8 cellular contexts compared by ENCODE assay signal in genomic region chr1:12518956-12519707, GRCh38.
A peak's percentile ranks its signal among the peaks of the same experiment; 100 is the strongest.
DNase-seq lines count a peak whose midpoint lies in the region; ATAC-seq, FAIRE-seq and TF ChIP-seq lines count a peak whose summit lies in the region.

No MANE protein-coding gene starts in this region.

- H4K91ac ChIP-seq in neuronal stem cell (ENCODE audit: low read depth, low read length, poor library complexity) = no peak overlapping the region

- no peak overlapping the region for H3K4me3 ChIP-seq in endothelial cell of umbilical vein (replicated peaks in 1 of 3; ENCODE audit: insufficient read depth in 1 of 3, low read depth in 1 of 3, low read length in 3 of 3)
- H3K4me3 ChIP-seq in neuronal stem cell (ENCODE audit: low read length in 2 of 2) = no peak overlapping the region
- H3K4me3 ChIP-seq in tibial nerve = peak overlapping the region in 2 of 4 donors; percentile 11 to 29

- DNase-seq in activated CD8-positive, alpha-beta T cell treated with anti-CD3 and anti-CD28 coated beads for 36 hours = peak; percentile 88
- no peak for DNase-seq in activated CD8-positive, alpha-beta T cell treated with anti-CD3 and anti-CD28 coated beads, Interleukin-2, amount 10 ng/mL, durations not matched to agents 7 days and 5 days
- DNase-seq in endothelial cell of umbilical vein (ENCODE audit: low read depth, low spot score) (peak; percentile 49), neuronal stem cell (ENCODE audit: low spot score) (no peak), tibial nerve (ENCODE audit: low spot score in 2 of 2) (peak; percentile 63 to 71)

- H3K4me1 Mint-ChIP-seq in activated CD8-positive, alpha-beta T cell treated with anti-CD3 and anti-CD28 coated beads for 36 hours (ENCODE audit: low read depth) = peaks cover 33% of the 10 kb centered on the region
- H3K4me1 Mint-ChIP-seq in activated CD8-positive, alpha-beta T cell treated with anti-CD3 and anti-CD28 coated beads, Interleukin-2, amount 10 ng/mL, durations not matched to agents 7 days and 5 days (ENCODE audit: low read depth) = peaks cover 11% of the 10 kb centered on the region

- peak overlapping the region; percentile 18 for H3K23ac ChIP-seq in neuronal stem cell (ENCODE audit: low read depth, low read length, poor library complexity)

- H3K18ac ChIP-seq in neuronal stem cell (ENCODE audit: low read length) = no peak overlapping the region

- no peak for FAIRE-seq in endothelial cell of umbilical vein (lab: Jason Lieb, UNC)

- no peak overlapping the region for H4K8ac ChIP-seq in neuronal stem cell (ENCODE audit: low read depth, low read length)

- H3K4me3 Mint-ChIP-seq in activated CD8-positive, alpha-beta T cell treated with anti-CD3 and anti-CD28 coated beads for 36 hours = no peak overlapping the region
- no peak overlapping the region for H3K4me3 Mint-ChIP-seq in activated CD8-positive, alpha-beta T cell treated with anti-CD3 and anti-CD28 coated beads, Interleukin-2, amount 10 ng/mL, durations not matched to agents 7 days and 5 days

- no peak overlapping the region for H3K27ac ChIP-seq in endothelial cell of umbilical vein (ENCODE audit: insufficient read depth, low read depth, low read length)
- H3K27ac ChIP-seq in neuronal stem cell (replicated peaks; ENCODE audit: low read length) = no peak overlapping the region
- H3K27ac ChIP-seq in tibial nerve = peak overlapping the region; percentile 39 to 80 (median 55)

- WGBS in neuronal stem cell (ENCODE audit: extremely low coverage in 2 of 2, insufficient read length in 2 of 2, insufficient replicate concordance in 1 of 2), 2 donors = no CpG with 5 or more reads among the region's 22 CpGs
- WGBS in tibial nerve, 2 donors = 16 to 25% methylated on average over 17 to 21 of the region's 22 CpGs

- H2AK5ac ChIP-seq in neuronal stem cell (ENCODE audit: low read depth, low read length) = no peak overlapping the region

- peak overlapping the region; percentile 3 for H2BK15ac ChIP-seq in neuronal stem cell (ENCODE audit: low read length)

- no peak overlapping the region for H3K4ac ChIP-seq in neuronal stem cell (ENCODE audit: low read length)

- H2BK5ac ChIP-seq in neuronal stem cell (ENCODE audit: low read length) = peak overlapping the region; percentile 14

- peak; percentile 95 for ATAC-seq in activated CD8-positive, alpha-beta T cell treated with anti-CD3 and anti-CD28 coated beads for 36 hours
- no peak for ATAC-seq in activated CD8-positive, alpha-beta T cell treated with anti-CD3 and anti-CD28 coated beads, Interleukin-2, amount 10 ng/mL, durations not matched to agents 7 days and 5 days
- no peak for ATAC-seq in HG03342 (IDR thresholded peaks at IDR 0.05; ENCODE audit: unreplicated experiment)
- ATAC-seq in HG02588 (IDR thresholded peaks at IDR 0.05; ENCODE audit: unreplicated experiment) = no peak
- no peak for ATAC-seq in GM21390 (IDR thresholded peaks at IDR 0.05; ENCODE audit: unreplicated experiment)

- dilution Hi-C loops in endothelial cell of umbilical vein (cut with MboI; ENCODE audit: extremely low pct_ligation_motif_present, low sequenced_read_pairs) = no loop called here

- H3K4me2 ChIP-seq in endothelial cell of umbilical vein (ENCODE audit: insufficient read depth, low read length) (no peak overlapping the region), neuronal stem cell (ENCODE audit: insufficient read depth, low read length, poor library complexity, severe bottlenecking) (no peak overlapping the region)

- intact Hi-C loops in activated CD8-positive, alpha-beta T cell treated with anti-CD3 and anti-CD28 coated beads for 36 hours (cut with micrococcal nuclease) = no loop called here
- intact Hi-C loops in endothelial cell of umbilical vein (cut with micrococcal nuclease) = loop anchor here (10.0 kb wide), 1 partner anchor 114 kb away; no protein-coding TSS in a partner anchor

- no peaks in the 10 kb centered on the region for H3K9me3 Mint-ChIP-seq in activated CD8-positive, alpha-beta T cell treated with anti-CD3 and anti-CD28 coated beads for 36 hours
- peaks cover 2% of the 10 kb centered on the region for H3K9me3 Mint-ChIP-seq in activated CD8-positive, alpha-beta T cell treated with anti-CD3 and anti-CD28 coated beads, Interleukin-2, amount 10 ng/mL, durations not matched to agents 7 days and 5 days (ENCODE audit: insufficient read depth)

- H3K36me3 Mint-ChIP-seq in activated CD8-positive, alpha-beta T cell treated with anti-CD3 and anti-CD28 coated beads for 36 hours (ENCODE audit: low read depth) = peaks cover 12% of the 10 kb centered on the region
- peaks cover 30% of the 10 kb centered on the region for H3K36me3 Mint-ChIP-seq in activated CD8-positive, alpha-beta T cell treated with anti-CD3 and anti-CD28 coated beads, Interleukin-2, amount 10 ng/mL, durations not matched to agents 7 days and 5 days (ENCODE audit: low read depth)

- TF ChIP-seq EP300 in tibial nerve (IDR thresholded peaks at IDR 0.05) = peak; percentile 40 to 86

- no peaks in the 10 kb centered on the region for H3K9me1 ChIP-seq in endothelial cell of umbilical vein (replicated peaks; ENCODE audit: control insufficient read depth, extremely low read depth, insufficient read depth, low read length)

- POLR2A ChIA-PET in activated CD8-positive, alpha-beta T cell treated with anti-CD3 and anti-CD28 coated beads for 36 hours (lab: Charles Lee) = interaction anchor here (0.5 to 2.4 kb wide), 11 partner anchors 9 to 609 kb away, joined by 3 to 17 read pairs (median 5); no protein-coding TSS in a partner anchor
- POLR2A ChIA-PET in activated CD8-positive, alpha-beta T cell treated with anti-CD3 and anti-CD28 coated beads, Interleukin-2, amount 10 ng/mL, durations not matched to agents 7 days and 5 days (lab: Charles Lee) = interaction anchor here (0.9 to 1.1 kb wide), 2 partner anchors 43 to 79 kb away, joined by 3 read pairs; no protein-coding TSS in a partner anchor
- POLR2A ChIA-PET in endothelial cell of umbilical vein (lab: Charles Lee) = no interaction called here

- no peak for TF ChIP-seq CTCF in activated CD8-positive, alpha-beta T cell treated with anti-CD3 and anti-CD28 coated beads for 36 hours (IDR thresholded peaks at IDR 0.05)
- TF ChIP-seq CTCF in endothelial cell of umbilical vein (IDR thresholded peaks at IDR 0.05; ENCODE audit: extremely low read depth in 1 of 2, insufficient read depth in 1 of 2, low read depth in 1 of 2, low read length in 2 of 2) = no peak
- TF ChIP-seq CTCF in tibial nerve (IDR thresholded peaks at IDR 0.05) = no peak

- H2BK120ac ChIP-seq in neuronal stem cell (ENCODE audit: low read depth, low read length) = no peak overlapping the region

- no peaks in the 10 kb centered on the region for H3K27me3 ChIP-seq in endothelial cell of umbilical vein (ENCODE audit: control insufficient read depth in 2 of 2, insufficient read depth in 2 of 2, low read length in 2 of 2)
- no peaks in the 10 kb centered on the region for H3K27me3 ChIP-seq in neuronal stem cell (ENCODE audit: control insufficient read depth in 3 of 3, insufficient read depth in 3 of 3, low read depth in 1 of 3, low read length in 3 of 3)
- H3K27me3 ChIP-seq in tibial nerve = no peaks in the 10 kb centered on the region

- H3K4me1 ChIP-seq in endothelial cell of umbilical vein (ENCODE audit: control insufficient read depth, extremely low read depth, insufficient read depth, low read length) (peaks cover 2% of the 10 kb centered on the region), neuronal stem cell (ENCODE audit: control insufficient read depth in 2 of 2, insufficient read depth in 1 of 2, low read depth in 1 of 2, low read length in 2 of 2) (peaks cover 0 to 6% of the 10 kb centered on the region in 2 donors), tibial nerve (peaks cover 0 to 26% (median 9%) of the 10 kb centered on the region in 4 donors)

- H2AFZ ChIP-seq in endothelial cell of umbilical vein (ENCODE audit: low read depth, low read length) (peak overlapping the region; percentile 35), neuronal stem cell (ENCODE audit: low read length) (no peak overlapping the region)

- H3K9me3 ChIP-seq in endothelial cell of umbilical vein (replicated peaks; ENCODE audit: control insufficient read depth, insufficient read depth, low read length) (no peaks in the 10 kb centered on the region), neuronal stem cell (replicated peaks in 1 of 2; ENCODE audit: control insufficient read depth in 2 of 2, insufficient read depth in 1 of 2, low read depth in 1 of 2, low read length in 2 of 2) (no peaks in the 10 kb centered on the region), tibial nerve (no peaks in the 10 kb centered on the region)

- CTCF ChIA-PET in activated CD8-positive, alpha-beta T cell treated with anti-CD3 and anti-CD28 coated beads for 36 hours (lab: Charles Lee) = interaction anchor here (0.6 to 1.4 kb wide), 5 partner anchors 10 to 112 kb away, joined by 3 to 6 read pairs (median 3); no protein-coding TSS in a partner anchor
- CTCF ChIA-PET in activated CD8-positive, alpha-beta T cell treated with anti-CD3 and anti-CD28 coated beads, Interleukin-2, amount 10 ng/mL, durations not matched to agents 7 days and 5 days (lab: Charles Lee) = interaction anchor here (0.6 to 1.2 kb wide), 4 partner anchors 42 to 244 kb away, joined by 3 read pairs; no protein-coding TSS in a partner anchor
- CTCF ChIA-PET in endothelial cell of umbilical vein (lab: Charles Lee) = interaction anchor here (1.1 to 2.4 kb wide), 2 partner anchors 9 to 112 kb away, joined by 4 to 9 read pairs; no protein-coding TSS in a partner anchor

- TF ChIP-seq POLR2A in endothelial cell of umbilical vein (IDR thresholded peaks at IDR 0.05; ENCODE audit: low read depth, low read length) (no peak), tibial nerve (IDR thresholded peaks at IDR 0.05) (no peak)

- no peaks in the 10 kb centered on the region for H4K20me1 ChIP-seq in endothelial cell of umbilical vein (replicated peaks; ENCODE audit: control insufficient read depth, extremely low read depth, insufficient read depth, low read length)

- H2BK12ac ChIP-seq in neuronal stem cell (ENCODE audit: low read length) = peak overlapping the region; percentile 51

- H3K79me2 ChIP-seq in endothelial cell of umbilical vein (ENCODE audit: control insufficient read depth, insufficient read depth, low read length) = no peaks in the 10 kb centered on the region

- H3K27me3 Mint-ChIP-seq in activated CD8-positive, alpha-beta T cell treated with anti-CD3 and anti-CD28 coated beads for 36 hours = no peaks in the 10 kb centered on the region
- H3K27me3 Mint-ChIP-seq in activated CD8-positive, alpha-beta T cell treated with anti-CD3 and anti-CD28 coated beads, Interleukin-2, amount 10 ng/mL, durations not matched to agents 7 days and 5 days (ENCODE audit: low read depth) = no peaks in the 10 kb centered on the region

- H3K9ac ChIP-seq in endothelial cell of umbilical vein (replicated peaks; ENCODE audit: extremely low read depth, insufficient read depth, low read length) (no peak overlapping the region), neuronal stem cell (ENCODE audit: low read depth, low read length, poor library complexity) (no peak overlapping the region)

- H3K79me1 ChIP-seq in neuronal stem cell (ENCODE audit: low read depth, low read length) = no peaks in the 10 kb centered on the region

- no peaks in the 10 kb centered on the region for H3K36me3 ChIP-seq in endothelial cell of umbilical vein (ENCODE audit: control insufficient read depth in 2 of 2, extremely low read depth in 1 of 2, insufficient read depth in 2 of 2, low read length in 2 of 2)
- no peaks in the 10 kb centered on the region for H3K36me3 ChIP-seq in neuronal stem cell (replicated peaks in 1 of 2; ENCODE audit: control insufficient read depth in 2 of 2, insufficient read depth in 2 of 2, low read length in 2 of 2)
- no peaks in the 10 kb centered on the region for H3K36me3 ChIP-seq in tibial nerve

- H3K27ac Mint-ChIP-seq in activated CD8-positive, alpha-beta T cell treated with anti-CD3 and anti-CD28 coated beads for 36 hours = peak overlapping the region; percentile 86
- no peak overlapping the region for H3K27ac Mint-ChIP-seq in activated CD8-positive, alpha-beta T cell treated with anti-CD3 and anti-CD28 coated beads, Interleukin-2, amount 10 ng/mL, durations not matched to agents 7 days and 5 days

- BruUV-seq in endothelial cell of umbilical vein (replicated peaks; lab: Mats Ljungman, UMichigan) = no TSS peak

- H3K14ac ChIP-seq in neuronal stem cell (ENCODE audit: low read length) = peak overlapping the region; percentile 39

Comparison
In these comparisons a context has a peak if more than half of its experiments do, and no peak if none do; other contexts are left out.
1. DNase-seq: peak in activated CD8-positive, alpha-beta T cell treated with anti-CD3 and anti-CD28 coated beads for 36 hours (single experiment), endothelial cell of umbilical vein (single experiment) and tibial nerve (2 of 2); none in activated CD8-positive, alpha-beta T cell treated with anti-CD3 and anti-CD28 coated beads, Interleukin-2, amount 10 ng/mL, durations not matched to agents 7 days and 5 days (single experiment) and neuronal stem cell (single experiment).
2. H3K27ac ChIP-seq: peak in tibial nerve (4 of 4); none in endothelial cell of umbilical vein (single experiment) and neuronal stem cell (single experiment).